Comparison of ENCODE assay signal across 8 cellular contexts in genomic region chr2:165203689-165204559, GRCh38. TPM values are rescaled to one million over a fixed set of nuclear protein-coding genes. Genes with fewer than 3 reads are reported as not detected.
A peak's percentile ranks its signal among the peaks of the same experiment; 100 is the strongest.
DNase-seq lines count a peak whose midpoint lies in the region; ATAC-seq, FAIRE-seq and TF ChIP-seq lines count a peak whose summit lies in the region.

SCN3A (minus strand) TSS chr2:165204050; CDS start chr2:165176394, 27,656 bp downstream.

- DNase-seq in AG04449 (ENCODE audit: low read depth, low spot score) (no peak), GM12865 (ENCODE audit: low read depth) (peak; percentile 63), NCI-H1417 (lab: John Stamatoyannopoulos, UW) (peak; percentile 26 to 83 (median 83)), SW 1271 (lab: John Stamatoyannopoulos, UW) (peak; percentile 1 to 45), frontal cortex (ENCODE audit: low spot score in 2 of 2) (no peak), psoas muscle (no peak)

- TF ChIP-seq CTCF in AG04449 (IDR thresholded peaks at IDR 0.05; ENCODE audit: insufficient read depth, low read length, missing control alignments) (peak; percentile 65), GM12865 (IDR thresholded peaks at IDR 0.05; ENCODE audit: insufficient read depth, low read depth, low read length, missing control alignments) (peak; percentile 66), psoas muscle (IDR thresholded peaks at IDR 0.05) (peak; percentile 66)

- H3K4me1 Mint-ChIP-seq in activated T-helper 17 cell treated with anti-CD3 and anti-CD28 coated beads, Interleukin-2, amount 50 U/mL, for 72 hours: no peaks in the 10 kb centered on the region

- H3K4me3 ChIP-seq in AG04449 (ENCODE audit: low read depth, low read length) (no peak within 1 kb of the TSS), GM12865 (ENCODE audit: low read depth, low read length) (peak within 1 kb of the TSS; percentile 38), psoas muscle (peak within 1 kb of the TSS; percentile 53)

- FAIRE-seq in frontal cortex (lab: Jason Lieb, UNC): peak; percentile 33

- no peak within 1 kb of the TSS for H3K4me3 Mint-ChIP-seq in activated T-helper 17 cell treated with anti-CD3 and anti-CD28 coated beads, Interleukin-2, amount 50 U/mL, for 72 hours

- peaks cover 8% of the 10 kb centered on the region for H3K27me3 Mint-ChIP-seq in activated T-helper 17 cell treated with anti-CD3 and anti-CD28 coated beads, Interleukin-2, amount 50 U/mL, for 72 hours

- POLR2A ChIA-PET in AG04449 (lab: Yijun Ruan, JAX): interaction anchor here (0.6 kb wide), 1 partner anchor 231 kb away, joined by 3 read pairs; no protein-coding TSS in a partner anchor

- H3K9me3 ChIP-seq in psoas muscle: no peaks in the 10 kb centered on the region

- no peaks in the 10 kb centered on the region for H3K4me1 ChIP-seq in psoas muscle

- 17 to 22% (median 21%) methylated on average over 8 of the region's 8 CpGs for WGBS in psoas muscle, 3 donors

- no peaks in the 10 kb centered on the region for H3K9me3 Mint-ChIP-seq in activated T-helper 17 cell treated with anti-CD3 and anti-CD28 coated beads, Interleukin-2, amount 50 U/mL, for 72 hours

- CTCF ChIA-PET in AG04449 (lab: Yijun Ruan, JAX): interaction anchor here (0.7 to 9.9 kb wide), 28 partner anchors 8 to 468 kb away, joined by 3 to 163 read pairs (median 5); partner anchors contain the start of gene SCN2A

- no peak within 1 kb of the TSS for H3K27ac ChIP-seq in psoas muscle

- no peaks in the 10 kb centered on the region for H3K36me3 ChIP-seq in psoas muscle (ENCODE audit: insufficient read depth in 1 of 2, low read depth in 1 of 2)

- intact Hi-C loops in psoas muscle (cut with DNase I): loop anchor here in 1 of 2 donors (5.0 kb wide), 1 partner anchor 192 kb away; no protein-coding TSS in a partner anchor

- no peaks in the 10 kb centered on the region for H3K36me3 Mint-ChIP-seq in activated T-helper 17 cell treated with anti-CD3 and anti-CD28 coated beads, Interleukin-2, amount 50 U/mL, for 72 hours (ENCODE audit: low read depth)

- H3K27ac Mint-ChIP-seq in activated T-helper 17 cell treated with anti-CD3 and anti-CD28 coated beads, Interleukin-2, amount 50 U/mL, for 72 hours: no peak within 1 kb of the TSS

- ATAC-seq in HG02642 (IDR thresholded peaks at IDR 0.05; ENCODE audit: poor library complexity, unreplicated experiment) (peak; percentile 62), psoas muscle (peak in 3 of 4 donors; percentile 44 to 68 (median 44))
- ATAC-seq in activated T-helper 17 cell treated with anti-CD3 and anti-CD28 coated beads, Interleukin-2, amount 50 U/mL, for 72 hours (replicated peaks): no peak

- no peaks in the 10 kb centered on the region for H3K27me3 ChIP-seq in psoas muscle (ENCODE audit: insufficient read depth in 3 of 3, low read length in 2 of 3)

RNA-seq across cellular contexts. Expression of gene SCN3A, which starts in this region (rescaled TPM):
- total RNA-seq in frontal cortex: 257 TPM
- 1 to 10 TPM in 1 of 4 donors, under 1 TPM in 3; 0.10 to 1.7 (median 0.66) TPM for total RNA-seq in psoas muscle
- under 1 TPM; 0.13 to 0.65 (median 0.18) TPM for polyA plus RNA-seq in psoas muscle
- not detected for total RNA-seq in activated T-helper 17 cell treated with anti-CD3 and anti-CD28 coated beads, Interleukin-2, amount 50 U/mL, for 72 hours

Comparison
In these comparisons a context has a peak if more than half of its experiments do, and no peak if none do; other contexts are left out.
1. RNA of gene SCN3A (total RNA-seq): 257 TPM in frontal cortex (single experiment); 0.10 to 1.7 TPM in psoas muscle and not detected in activated T-helper 17 cell treated with anti-CD3 and anti-CD28 coated beads, Interleukin-2, amount 50 U/mL, for 72 hours; every median in the first group is over 10 times any median in the second.
2. DNase-seq: peak in GM12865 (single experiment), NCI-H1417 (3 of 3) and SW 1271 (2 of 2); none in AG04449 (single experiment), frontal cortex (0 of 2) and psoas muscle (0 of 2).
3. Peak in every context shown above with its lines, with median percentiles within 50 percentile points of each other: CTCF ChIP-seq.